Comparison of ENCODE assay signal across 1 cellular context in the genomic region with DNA sequence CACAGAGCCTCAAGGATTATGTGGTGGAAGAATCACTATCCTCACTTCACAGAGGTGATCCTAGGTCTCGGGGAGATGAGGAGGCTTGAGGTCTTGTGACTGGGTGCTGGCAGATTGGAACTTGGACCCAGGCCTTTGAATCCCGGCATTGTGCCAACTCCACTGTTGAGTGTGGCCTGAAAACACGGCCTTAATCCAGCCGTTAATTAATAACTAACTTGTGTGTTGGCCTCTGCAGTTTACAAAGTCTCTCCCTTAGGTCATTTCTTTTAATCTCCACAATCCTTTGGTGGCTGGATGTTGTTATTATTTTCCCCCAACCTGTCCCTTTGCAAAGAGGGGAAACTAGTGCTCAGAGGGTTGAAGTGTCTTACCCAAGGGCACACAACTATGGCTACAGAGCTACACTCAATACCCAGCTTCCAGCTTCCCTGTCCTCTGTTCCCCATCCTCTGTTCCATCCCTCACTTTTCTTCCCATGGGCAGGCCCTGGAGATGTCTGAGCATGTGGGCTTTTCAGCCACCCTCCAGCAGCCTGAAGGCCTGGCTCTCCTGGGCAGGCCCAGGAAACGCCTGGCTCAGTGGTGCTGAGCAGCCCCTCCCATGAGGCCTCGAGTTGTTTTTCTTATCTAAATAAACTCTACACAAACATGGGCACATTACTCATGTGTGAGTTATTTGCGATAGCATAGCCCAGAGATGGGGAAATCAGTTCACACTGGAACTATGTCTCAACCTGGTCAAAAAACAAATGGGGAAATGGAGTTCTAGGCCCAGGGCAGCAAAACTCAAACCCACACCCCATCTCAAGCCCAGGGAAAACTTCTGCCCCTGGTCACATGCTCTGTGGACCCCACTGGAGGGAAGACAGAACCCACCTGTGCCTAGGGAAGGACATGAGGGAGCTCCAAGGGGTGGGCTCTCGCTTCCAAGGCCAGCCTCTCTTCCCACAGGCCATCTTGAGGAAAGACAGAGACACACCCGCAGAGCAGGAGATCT.
TF ChIP-seq lines count a peak whose summit lies in the region.

No MANE protein-coding gene starts in this region.

TF ChIP-seq in HepG2, 621 proteins besides CTCF, POLR2A, EP300 and RAD21 (continued from another document and continues in another):
- no peak for TF ChIP-seq ZBTB4 (CRISPR knock-in tag; IDR thresholded peaks at IDR 0.05; ENCODE audit: borderline replicate concordance)
- TF ChIP-seq, protein P1, sequence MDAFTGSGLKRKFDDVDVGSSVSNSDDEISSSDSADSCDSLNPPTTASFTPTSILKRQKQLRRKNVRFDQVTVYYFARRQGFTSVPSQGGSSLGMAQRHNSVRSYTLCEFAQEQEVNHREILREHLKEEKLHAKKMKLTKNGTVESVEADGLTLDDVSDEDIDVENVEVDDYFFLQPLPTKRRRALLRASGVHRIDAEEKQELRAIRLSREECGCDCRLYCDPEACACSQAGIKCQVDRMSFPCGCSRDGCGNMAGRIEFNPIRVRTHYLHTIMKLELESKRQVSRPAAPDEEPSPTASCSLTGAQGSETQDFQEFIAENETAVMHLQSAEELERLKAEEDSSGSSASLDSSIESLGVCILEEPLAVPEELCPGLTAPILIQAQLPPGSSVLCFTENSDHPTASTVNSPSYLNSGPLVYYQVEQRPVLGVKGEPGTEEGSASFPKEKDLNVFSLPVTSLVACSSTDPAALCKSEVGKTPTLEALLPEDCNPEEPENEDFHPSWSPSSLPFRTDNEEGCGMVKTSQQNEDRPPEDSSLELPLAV (CRISPR knock-in tag; conservative IDR thresholded peaks at IDR 0.05; ENCODE audit: low read depth) = no peak
- TF ChIP-seq NFIB (CRISPR knock-in tag; IDR thresholded peaks at IDR 0.05; ENCODE audit: borderline replicate concordance) = no peak
- TF ChIP-seq, protein P2, sequence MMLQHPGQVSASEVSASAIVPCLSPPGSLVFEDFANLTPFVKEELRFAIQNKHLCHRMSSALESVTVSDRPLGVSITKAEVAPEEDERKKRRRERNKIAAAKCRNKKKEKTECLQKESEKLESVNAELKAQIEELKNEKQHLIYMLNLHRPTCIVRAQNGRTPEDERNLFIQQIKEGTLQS (CRISPR knock-in tag; IDR thresholded peaks at IDR 0.05) = peak; percentile 88
- no peak for TF ChIP-seq HBP1 (CRISPR knock-in tag; IDR thresholded peaks at IDR 0.05; ENCODE audit: low read depth)
- TF ChIP-seq ZNF430 (CRISPR knock-in tag; IDR thresholded peaks at IDR 0.05) = no peak
- no peak; the same call in 1 of the 2 replicates for TF ChIP-seq DMAP1 (CRISPR knock-in tag; IDR thresholded peaks at IDR 0.05)
- no peak for TF ChIP-seq ZBED4 (CRISPR knock-in tag; IDR thresholded peaks at IDR 0.05; ENCODE audit: borderline replicate concordance)
- no peak for TF ChIP-seq ZNF879 (CRISPR knock-in tag; IDR thresholded peaks at IDR 0.05)
- 0 out of 2 replicates have a peak, but pooled peaks have one; percentile 14 for TF ChIP-seq MED13 (CRISPR knock-in tag; IDR thresholded peaks at IDR 0.05)
- TF ChIP-seq TSC22D2 (CRISPR knock-in tag; IDR thresholded peaks at IDR 0.05; ENCODE audit: borderline replicate concordance) = 0 out of 2 replicates have a peak, but pooled peaks have one; percentile 17
- no peak for TF ChIP-seq EEA1 (CRISPR knock-in tag; IDR thresholded peaks at IDR 0.05; ENCODE audit: borderline replicate concordance)
- no peak for TF ChIP-seq SP140L (CRISPR knock-in tag; IDR thresholded peaks at IDR 0.05; ENCODE audit: borderline replicate concordance)
- TF ChIP-seq ATAD3A (CRISPR knock-in tag; IDR thresholded peaks at IDR 0.05) = no peak
- peak; percentile 35; the same call in 1 of the 2 replicates for TF ChIP-seq ATF2 (CRISPR knock-in tag; IDR thresholded peaks at IDR 0.05)
- TF ChIP-seq BCL3 (CRISPR knock-in tag; IDR thresholded peaks at IDR 0.05) = 0 out of 2 replicates have a peak, but pooled peaks have one; percentile 14
- TF ChIP-seq SRY (CRISPR knock-in tag; IDR thresholded peaks at IDR 0.05) = no peak
- TF ChIP-seq HDAC6 (IDR thresholded peaks at IDR 0.05; ENCODE audit: low read depth, low read length) = no peak
- TF ChIP-seq ZNF329 (CRISPR knock-in tag; IDR thresholded peaks at IDR 0.05; ENCODE audit: low read depth) = no peak
- TF ChIP-seq ZNF138 (CRISPR knock-in tag; IDR thresholded peaks at IDR 0.05; ENCODE audit: low read depth) = no peak
- TF ChIP-seq SIX1 (CRISPR knock-in tag; IDR thresholded peaks at IDR 0.05; ENCODE audit: borderline replicate concordance) = no peak
- no peak for TF ChIP-seq ZNF468 (CRISPR knock-in tag; IDR thresholded peaks at IDR 0.05)
- peak; percentile 77 for TF ChIP-seq SPEN (CRISPR knock-in tag; IDR thresholded peaks at IDR 0.05; ENCODE audit: low read depth)
- TF ChIP-seq HES4 (CRISPR knock-in tag; IDR thresholded peaks at IDR 0.05; ENCODE audit: borderline replicate concordance) = no peak
- TF ChIP-seq ZNF33A (CRISPR knock-in tag; IDR thresholded peaks at IDR 0.05; ENCODE audit: borderline replicate concordance) = no peak
- no peak for TF ChIP-seq NCOA1 (CRISPR knock-in tag; IDR thresholded peaks at IDR 0.05)
- no peak for TF ChIP-seq SIN3A (IDR thresholded peaks at IDR 0.05; ENCODE audit: borderline replicate concordance, low read depth, low read length)
- TF ChIP-seq ARID4A (CRISPR knock-in tag; IDR thresholded peaks at IDR 0.05; ENCODE audit: borderline replicate concordance) = peak; percentile 46; the same call in 1 of the 2 replicates
- no peak for TF ChIP-seq ZNF354B (CRISPR knock-in tag; IDR thresholded peaks at IDR 0.05)
- no peak for TF ChIP-seq RNF219 (CRISPR knock-in tag; IDR thresholded peaks at IDR 0.05)
- peak; percentile 48; the same call in 1 of the 2 replicates for TF ChIP-seq HHEX (CRISPR knock-in tag; IDR thresholded peaks at IDR 0.05)
- no peak for TF ChIP-seq CBX2 (IDR thresholded peaks at IDR 0.05; ENCODE audit: low read depth, low read length)
- no peak for TF ChIP-seq CBX2 (CRISPR knock-in tag; IDR thresholded peaks at IDR 0.05; ENCODE audit: low read depth)
